In genomic region chr14:89740241-89740640, GRCh38 we compare ENCODE assay signal across 21 cellular contexts.
"Had no signal": no experiment of that assay in that cellular context is flagged by ENCODE, and none has a peak within 500 bp of the region (broad histone marks: within the 10 kb centered on the region; RNA-seq: fewer than 3 reads in every experiment).

No MANE protein-coding gene starts in this region.

- DNase-seq: activated CD4-positive, alpha-beta T cell treated with anti-CD3 and anti-CD28 coated beads, Interleukin-2, amount 50 U/mL, for 4 hours; activated CD8-positive, alpha-beta memory T cell treated with anti-CD3 and anti-CD28 coated beads for 24 hours; activated CD8-positive, alpha-beta memory T cell treated with anti-CD3 and anti-CD28 coated beads, Interleukin-2, amount 50 U/mL, for 48 hours; activated naive CD4-positive, alpha-beta T cell treated with anti-CD3 and anti-CD28 coated beads for 36 hours; activated naive CD8-positive, alpha-beta T cell treated with anti-CD3 and anti-CD28 coated beads, Interleukin-2, amount 10 ng/mL, durations not matched to agents 7 days and 5 days; activated T-cell treated with anti-CD3 and anti-CD28 coated beads, Interleukin-2, amount 50 U/mL, for 4 hours; amniotic stem cell; colonic mucosa; heart right ventricle; kidney; left lung; naive thymus-derived CD4-positive, alpha-beta T cell; posterior cingulate gyrus; stimulated activated CD4-positive, alpha-beta T cell treated with anti-CD3 and anti-CD28 coated beads, Interleukin-2, amount 100 ng/mL, for 48 hours; stimulated activated CD8-positive, alpha-beta memory T cell treated with anti-CD3 and anti-CD28 coated beads, Interleukin-4, amount 100 ng/mL, for 48 hours; stimulated activated naive B cell treated with anti-CD40 and anti-IgM and Interleukin-4, amounts not matched to agents 10 μg/mL and 1 μg/mL and 100 μg/mL, for 72 hours; T-helper 1 cell; testis; upper lobe of left lung had no signal

- ATAC-seq: activated T-cell treated with anti-CD3 and anti-CD28 coated beads, Interleukin-2, amount 50 U/mL, for 4 hours; heart right ventricle; left lung; naive thymus-derived CD4-positive, alpha-beta T cell; sciatic nerve; stimulated activated naive B cell treated with anti-CD40 and anti-IgM and Interleukin-4, amounts not matched to agents 10 μg/mL and 1 μg/mL and 100 μg/mL, for 72 hours; WTC11 had no signal
